13 cellular contexts compared by ENCODE assay signal in genomic region chr9:113269871-113270270, GRCh38. TPM values are rescaled to one million over a fixed set of nuclear protein-coding genes. Genes with fewer than 3 reads are reported as not detected.
"Had no signal": no experiment of that assay in that cellular context is flagged by ENCODE, and none has a peak within 500 bp of the region (broad histone marks: within the 10 kb centered on the region; RNA-seq: fewer than 3 reads in every experiment).

No MANE protein-coding gene starts in this region.

- H3K27me3 ChIP-seq: cardiac muscle cell, left lung, pancreas, sigmoid colon had no signal

- ATAC-seq: esophagus mucosa, left lung, pancreas had no signal

- DNase-seq: activated CD4-positive, alpha-beta T cell treated with anti-CD3 and anti-CD28 coated beads for 1 hour; activated effector memory CD4-positive, alpha-beta T cell treated with anti-CD3 and anti-CD28 coated beads, Interleukin-2, amount 50 U/mL, for 16 hours; islet precursor cell; left lung; mammary epithelial cell; naive B cell; pancreas; sigmoid colon; stimulated activated CD4-positive, alpha-beta T cell treated with anti-CD3 and anti-CD28 coated beads, Interleukin-1b, Interleukin-23, amount 100 ng/mL, for 48 hours had no signal

- H3K4me3 Mint-ChIP-seq: naive B cell had no signal

- FAIRE-seq: colon, endometrium, pancreas had no signal

- H3K9me3 ChIP-seq: left lung, pancreas, sigmoid colon had no signal

- H3K27me3 Mint-ChIP-seq: naive B cell had no signal

- H3K27ac ChIP-seq: cardiac muscle cell, left lung, pancreas, sigmoid colon had no signal

- H3K4me3 ChIP-seq: cardiac muscle cell, left lung, pancreas, sigmoid colon had no signal

RNA-seq across cellular contexts. Expression of gene RNF183, which starts 33.3 kb away (rescaled TPM):
- total RNA-seq: left lung, mammary epithelial cell, sigmoid colon had no signal
